In the genomic region with DNA sequence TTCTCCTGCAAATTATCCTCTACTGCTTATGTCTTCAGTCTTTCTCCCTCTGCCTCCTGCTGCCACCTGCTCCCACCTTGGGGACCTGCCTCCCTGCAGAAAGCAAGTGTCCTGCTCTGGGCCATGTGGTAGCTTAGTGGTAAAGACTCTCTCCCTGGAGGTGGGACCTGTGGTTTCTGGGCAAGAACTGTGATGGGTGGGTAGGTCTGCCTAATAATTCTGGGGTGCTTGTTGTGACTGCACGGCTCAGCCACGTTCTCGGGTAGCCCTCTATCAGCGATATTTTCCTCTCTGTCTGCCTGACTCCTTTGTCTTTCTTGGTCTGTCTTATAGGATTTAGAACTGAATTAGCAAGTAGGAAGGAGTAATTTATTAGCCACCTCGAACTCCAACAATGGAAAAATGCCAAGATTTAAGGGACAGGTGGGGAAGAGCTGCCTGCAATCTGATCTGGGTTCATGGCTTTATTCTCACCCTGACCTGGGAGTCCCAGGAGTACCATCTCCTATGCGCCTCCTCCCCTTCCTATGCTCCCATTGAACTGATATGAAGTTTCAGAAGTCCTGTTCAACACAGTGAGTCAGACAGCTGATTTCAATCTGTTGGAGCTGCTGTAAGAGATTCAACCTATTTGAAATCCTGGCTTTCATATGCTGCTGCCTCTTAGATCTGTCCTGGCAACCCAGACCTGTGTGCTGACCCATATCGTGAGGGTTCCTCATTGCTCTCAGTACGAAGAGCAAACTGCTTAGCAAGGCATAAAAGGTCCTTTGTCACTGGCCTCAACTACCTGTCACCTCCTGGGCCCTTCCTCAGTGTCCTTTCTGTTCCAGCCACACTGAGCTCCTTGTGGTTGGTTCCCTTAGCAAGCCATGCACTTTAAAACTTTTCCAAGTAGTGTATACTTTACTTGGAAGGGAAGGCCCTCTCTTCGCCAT, we compare ENCODE assay signal across 2 cellular contexts.
TF ChIP-seq lines count a peak whose summit lies in the region.

No MANE protein-coding gene starts in this region.

TF ChIP-seq in liver, 16 proteins besides CTCF, POLR2A, EP300 and RAD21 (continued from another document):
- TF ChIP-seq GABPA (IDR thresholded peaks at IDR 0.05 in 1 of 2, conservative IDR thresholded peaks at IDR 0.05 in 1 of 2) (no peak), FOXA1 (IDR thresholded peaks at IDR 0.05) (no peak), RXRA (IDR thresholded peaks at IDR 0.05) (no peak), YY1 (IDR thresholded peaks at IDR 0.05) (no peak), HNF4G (IDR thresholded peaks at IDR 0.05) (no peak), SP1 (IDR thresholded peaks at IDR 0.05) (no peak), HNF4A (conservative IDR thresholded peaks at IDR 0.05) (no peak), FOXA2 (IDR thresholded peaks at IDR 0.05) (no peak), JUND (IDR thresholded peaks at IDR 0.05) (no peak), TAF1 (conservative IDR thresholded peaks at IDR 0.05) (no peak)
- TF ChIP-seq, protein P1, sequence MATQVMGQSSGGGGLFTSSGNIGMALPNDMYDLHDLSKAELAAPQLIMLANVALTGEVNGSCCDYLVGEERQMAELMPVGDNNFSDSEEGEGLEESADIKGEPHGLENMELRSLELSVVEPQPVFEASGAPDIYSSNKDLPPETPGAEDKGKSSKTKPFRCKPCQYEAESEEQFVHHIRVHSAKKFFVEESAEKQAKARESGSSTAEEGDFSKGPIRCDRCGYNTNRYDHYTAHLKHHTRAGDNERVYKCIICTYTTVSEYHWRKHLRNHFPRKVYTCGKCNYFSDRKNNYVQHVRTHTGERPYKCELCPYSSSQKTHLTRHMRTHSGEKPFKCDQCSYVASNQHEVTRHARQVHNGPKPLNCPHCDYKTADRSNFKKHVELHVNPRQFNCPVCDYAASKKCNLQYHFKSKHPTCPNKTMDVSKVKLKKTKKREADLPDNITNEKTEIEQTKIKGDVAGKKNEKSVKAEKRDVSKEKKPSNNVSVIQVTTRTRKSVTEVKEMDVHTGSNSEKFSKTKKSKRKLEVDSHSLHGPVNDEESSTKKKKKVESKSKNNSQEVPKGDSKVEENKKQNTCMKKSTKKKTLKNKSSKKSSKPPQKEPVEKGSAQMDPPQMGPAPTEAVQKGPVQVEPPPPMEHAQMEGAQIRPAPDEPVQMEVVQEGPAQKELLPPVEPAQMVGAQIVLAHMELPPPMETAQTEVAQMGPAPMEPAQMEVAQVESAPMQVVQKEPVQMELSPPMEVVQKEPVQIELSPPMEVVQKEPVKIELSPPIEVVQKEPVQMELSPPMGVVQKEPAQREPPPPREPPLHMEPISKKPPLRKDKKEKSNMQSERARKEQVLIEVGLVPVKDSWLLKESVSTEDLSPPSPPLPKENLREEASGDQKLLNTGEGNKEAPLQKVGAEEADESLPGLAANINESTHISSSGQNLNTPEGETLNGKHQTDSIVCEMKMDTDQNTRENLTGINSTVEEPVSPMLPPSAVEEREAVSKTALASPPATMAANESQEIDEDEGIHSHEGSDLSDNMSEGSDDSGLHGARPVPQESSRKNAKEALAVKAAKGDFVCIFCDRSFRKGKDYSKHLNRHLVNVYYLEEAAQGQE (IDR thresholded peaks at IDR 0.05), result no peak
- TF ChIP-seq, protein P2, sequence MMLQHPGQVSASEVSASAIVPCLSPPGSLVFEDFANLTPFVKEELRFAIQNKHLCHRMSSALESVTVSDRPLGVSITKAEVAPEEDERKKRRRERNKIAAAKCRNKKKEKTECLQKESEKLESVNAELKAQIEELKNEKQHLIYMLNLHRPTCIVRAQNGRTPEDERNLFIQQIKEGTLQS (IDR thresholded peaks at IDR 0.05), result no peak
- TF ChIP-seq, protein P3, sequence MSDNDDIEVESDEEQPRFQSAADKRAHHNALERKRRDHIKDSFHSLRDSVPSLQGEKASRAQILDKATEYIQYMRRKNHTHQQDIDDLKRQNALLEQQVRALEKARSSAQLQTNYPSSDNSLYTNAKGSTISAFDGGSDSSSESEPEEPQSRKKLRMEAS (IDR thresholded peaks at IDR 0.05), result no peak

TF ChIP-seq in HEK293T, 16 proteins besides CTCF, POLR2A, EP300 and RAD21 (continued from another document):
- TF ChIP-seq FOXK2 (IDR thresholded peaks at IDR 0.05) (no peak), FOXA1 (IDR thresholded peaks at IDR 0.05) (no peak)
TF ChIP-seq in HEK293T: peak in this region for 0.
